In genomic region chr11:78189851-78190250, GRCh38 we compare ENCODE assay signal across 9 cellular contexts. TPM values are rescaled to one million over a fixed set of nuclear protein-coding genes. Genes with fewer than 3 reads are reported as not detected.
DNase-seq lines count a peak whose midpoint lies in the region; ATAC-seq and TF ChIP-seq lines count a peak whose summit lies in the region.
"Had no signal": no experiment of that assay in that cellular context is flagged by ENCODE, and none has a peak within 500 bp of the region (broad histone marks: within the 10 kb centered on the region; RNA-seq: fewer than 3 reads in every experiment).

No MANE protein-coding gene starts in this region.

- intact Hi-C loops in heart left ventricle (cut with DNase I) (loop anchor here in 7 of 10 donors (2.0 to 10.0 kb wide), 7 partner anchors 48 to 227 kb away; partner anchors contain the start of genes ALG8 (in 4 of the 7), GAB2 (in 1 of the 7) and NDUFC2 (in 1 of the 7)), cardiac septum (cut with DNase I) (loop anchor here (5.0 kb wide), 1 partner anchor 48 kb away; no protein-coding TSS in a partner anchor), vagina (cut with DNase I) (loop anchor here (10.0 kb wide), 1 partner anchor 125 kb away; the partner anchor contains the start of gene THRSP)

- H3K27ac ChIP-seq in heart left ventricle (peak overlapping the region in 6 of 12 donors; percentile 5 to 91 (median 86)), muscle layer of colon (ENCODE audit: low read depth, low read length) (peak overlapping the region; percentile 17), vagina (peak overlapping the region; percentile 89)

- WGBS in heart left ventricle, 4 donors = 32 to 60% (median 47%) methylated on average over 3 of the region's 3 CpGs

- peak overlapping the region; percentile 54 for H3K9ac ChIP-seq in muscle layer of colon (ENCODE audit: low read length)

- H3K9me3 ChIP-seq in heart left ventricle = no peaks in the 10 kb centered on the region
- no peaks in the 10 kb centered on the region for H3K9me3 ChIP-seq in muscle layer of colon (ENCODE audit: low read length)
- no peaks in the 10 kb centered on the region for H3K9me3 ChIP-seq in vagina

- no peaks in the 10 kb centered on the region for H3K27me3 ChIP-seq in heart left ventricle
- H3K27me3 ChIP-seq in muscle layer of colon (ENCODE audit: control insufficient read depth in 1 of 2, insufficient read depth in 2 of 2, low read length in 2 of 2) = no peaks in the 10 kb centered on the region
- H3K27me3 ChIP-seq in vagina = no peaks in the 10 kb centered on the region

- TF ChIP-seq CTCF in heart left ventricle (IDR thresholded peaks at IDR 0.05) (no peak), astrocyte of the spinal cord (IDR thresholded peaks at IDR 0.05; ENCODE audit: low read depth, low read length) (no peak), vagina (IDR thresholded peaks at IDR 0.05) (no peak)

- H3K4me1 ChIP-seq in heart left ventricle (peaks cover 2 to 54% (median 37%) of the 10 kb centered on the region in 12 donors), muscle layer of colon (ENCODE audit: insufficient read depth, low read length) (peaks cover 38% of the 10 kb centered on the region), vagina (peaks cover 66% of the 10 kb centered on the region)

- ATAC-seq in heart left ventricle = no peak

- peak in 1 of 5 donors; percentile 23 for DNase-seq in heart left ventricle
- DNase-seq in cardiac septum (ENCODE audit: low spot score) = no peak
- DNase-seq in astrocyte of the spinal cord (ENCODE audit: low read depth, low spot score) = no peak
- DNase-seq in vagina (ENCODE audit: extremely low spot score in 2 of 2) = no peak
- DNase-seq in NCI-H1930 (lab: John Stamatoyannopoulos, UW) = no peak
- DNase-seq in cerebellar nuclear complex (lab: John Stamatoyannopoulos, UW) = no peak
- no peak for DNase-seq in dermis blood vessel endothelial cell
- DNase-seq: SIG-M5 had no signal

- H3K4me3 ChIP-seq in heart left ventricle = peak overlapping the region in 11 of 12 donors; percentile 71 to 96 (median 88)
- peak overlapping the region; percentile 87 for H3K4me3 ChIP-seq in astrocyte of the spinal cord (ENCODE audit: low read depth, low read length)
- H3K4me3 ChIP-seq in muscle layer of colon (ENCODE audit: low read depth in 1 of 2, low read length in 2 of 2) = peak overlapping the region; percentile 94 to 95
- peak overlapping the region; percentile 70 to 93 for H3K4me3 ChIP-seq in vagina

- peaks cover 0 to 16% (median 0%) of the 10 kb centered on the region in 9 donors for H3K36me3 ChIP-seq in heart left ventricle
- H3K36me3 ChIP-seq in muscle layer of colon (ENCODE audit: insufficient read depth, low read length) = no peaks in the 10 kb centered on the region
- H3K36me3 ChIP-seq in vagina = no peaks in the 10 kb centered on the region

- TF ChIP-seq POLR2A in heart left ventricle (IDR thresholded peaks at IDR 0.05) (no peak), vagina (IDR thresholded peaks at IDR 0.05) (no peak)

- in situ Hi-C loops in astrocyte of the spinal cord (cut with HindIII; ENCODE audit: low sequenced_read_pairs) = no loop called here

RNA-seq across cellular contexts. Expression of gene USP35, which starts 1.1 kb away (rescaled TPM):
- total RNA-seq in heart left ventricle = 1 to 10 TPM; 4.5 to 8.1 (median 5.3) TPM
- polyA plus RNA-seq in heart left ventricle = 1 to 10 TPM; 5.6 to 6.6 TPM
- total RNA-seq in cardiac septum = 8.9 TPM
- 11.8 TPM for total RNA-seq in vagina
- 8.1 and 9.7 TPM in 2 replicates for total RNA-seq in dermis blood vessel endothelial cell

RNA-seq across cellular contexts. Expression of gene KCTD21, which starts 1.4 kb away (rescaled TPM):
- 10 to 100 TPM in 1 of 9 donors, 1 to 10 TPM in 8; 5.6 to 10.9 (median 7.2) TPM for total RNA-seq in heart left ventricle
- 1 to 10 TPM; 3.4 to 8.3 TPM for polyA plus RNA-seq in heart left ventricle
- 8.5 TPM for total RNA-seq in cardiac septum
- 8.6 TPM for total RNA-seq in vagina
- 11.7 and 15.6 TPM in 2 replicates for total RNA-seq in dermis blood vessel endothelial cell

RNA-seq across cellular contexts. Expression of gene ALG8, which starts 50.4 kb away (rescaled TPM):
- total RNA-seq in heart left ventricle (10 to 100 TPM; 14.1 to 24.6 (median 17.7) TPM), cardiac septum (15.4 TPM), vagina (20.9 TPM), dermis blood vessel endothelial cell (17.9 and 30.4 TPM in 2 replicates)
- 10 to 100 TPM; 19.0 to 39.5 TPM for polyA plus RNA-seq in heart left ventricle
